ENCODE assay signal across 8 cellular contexts in the genomic region with DNA sequence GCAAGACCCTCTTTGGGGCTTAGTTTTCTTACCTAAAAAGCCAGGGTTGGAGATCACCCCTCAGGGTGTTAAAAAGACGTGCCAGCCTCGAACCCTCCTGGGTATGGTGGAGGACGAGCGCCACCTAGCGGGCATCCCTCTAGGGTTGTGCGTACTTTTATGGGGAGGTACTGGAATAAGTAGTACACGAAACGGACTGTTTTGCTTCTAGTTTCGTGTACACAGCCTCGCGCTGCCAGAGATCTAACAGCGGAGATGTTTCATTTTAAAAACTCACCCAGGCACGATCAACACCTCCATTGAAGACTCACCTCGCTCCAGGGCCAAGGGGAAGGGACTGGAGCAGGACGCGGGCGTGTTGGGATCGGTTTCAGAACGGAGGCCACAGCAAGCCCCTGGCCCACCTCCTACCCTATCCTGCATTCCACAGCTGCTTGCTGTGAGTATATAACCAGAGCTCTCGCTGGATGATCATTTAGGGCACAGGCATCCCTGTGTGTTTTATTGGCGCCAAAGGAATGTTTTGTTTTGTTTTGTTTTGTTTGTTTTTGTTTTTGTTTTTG. TPM values are rescaled to one million over a fixed set of nuclear protein-coding genes. Genes with fewer than 3 reads are reported as not detected.
DNase-seq lines count a peak whose midpoint lies in the region; ATAC-seq and TF ChIP-seq lines count a peak whose summit lies in the region.

No MANE protein-coding gene starts in this region.

- H3K9me3 ChIP-seq in HUES64 (ENCODE audit: insufficient read depth, low read depth, low read length) (no peaks in the 10 kb centered on the region), OCI-LY3 (ENCODE audit: insufficient read depth, low read length) (peaks cover 10% of the 10 kb centered on the region)

- H3K4me2 ChIP-seq in OCI-LY3 (ENCODE audit: low read length): peak overlapping the region; percentile 94

- H3K9ac ChIP-seq in HUES64 (ENCODE audit: low read depth, low read length) (peak overlapping the region; percentile 48; the same call in 1 of the 2 replicates), OCI-LY3 (ENCODE audit: low read length) (peak overlapping the region; percentile 82)

- H3K36me3 ChIP-seq in HUES64 (ENCODE audit: insufficient read depth, low read length) (no peaks in the 10 kb centered on the region), OCI-LY3 (replicated peaks; ENCODE audit: low read depth, low read length) (peaks cover 11% of the 10 kb centered on the region)

- 2% methylated on average over 21 of the region's 21 CpGs for WGBS in HUES64

- H3K9me3 Mint-ChIP-seq in naive B cell: peaks cover 0 to 40% (median 17%) of the 10 kb centered on the region in 7 donors
- H3K9me3 Mint-ChIP-seq in stimulated activated effector memory CD8-positive, alpha-beta T cell treated with anti-CD3 and anti-CD28 coated beads, Interleukin-12 subunit alpha, Interleukin-12 subunit beta, amount 100 ng/mL, for 72 hours: no peaks in the 10 kb centered on the region

- peak; percentile 18 for DNase-seq in DMS 273 treated with DMSO at 0.1 percent for 48 hours (lab: John Stamatoyannopoulos, UW)
- DNase-seq in activated T-cell treated with anti-CD3 and anti-CD28 coated beads for 24 hours (ENCODE audit: low read depth): peak; percentile 80
- peak; percentile 64 for DNase-seq in naive B cell
- DNase-seq in stimulated activated effector memory CD8-positive, alpha-beta T cell treated with anti-CD3 and anti-CD28 coated beads, Interleukin-12 subunit alpha, Interleukin-12 subunit beta, amount 100 ng/mL, for 72 hours (ENCODE audit: low spot score in 2 of 2): peak; percentile 78 to 91

- H3K27ac ChIP-seq in HUES64 (ENCODE audit: low read depth, low read length): no peak overlapping the region
- peak overlapping the region; percentile 38 for H3K27ac ChIP-seq in OCI-LY3 (ENCODE audit: low read length)

- H3K4me1 ChIP-seq in HUES64 (ENCODE audit: insufficient read depth, low read length) (peaks cover 8% of the 10 kb centered on the region), OCI-LY3 (ENCODE audit: low read length) (peaks cover 18% of the 10 kb centered on the region)

- peaks cover 61% of the 10 kb centered on the region for H3K27me3 ChIP-seq in HUES64 (ENCODE audit: insufficient read depth, low read length)
- no peaks in the 10 kb centered on the region for H3K27me3 ChIP-seq in OCI-LY3 (ENCODE audit: low read depth, low read length)

- peaks cover 60 to 83% (median 76%) of the 10 kb centered on the region in 3 donors for H3K27me3 Mint-ChIP-seq in naive B cell

- H3K4me1 Mint-ChIP-seq in naive B cell: peaks cover 24 to 31% (median 31%) of the 10 kb centered on the region in 3 donors
- H3K4me1 Mint-ChIP-seq in stimulated activated effector memory CD8-positive, alpha-beta T cell treated with anti-CD3 and anti-CD28 coated beads, Interleukin-12 subunit alpha, Interleukin-12 subunit beta, amount 100 ng/mL, for 72 hours: peaks cover 28% of the 10 kb centered on the region

- H3K4me3 Mint-ChIP-seq in naive B cell: peak overlapping the region; percentile 51 to 89 (median 76)
- H3K4me3 Mint-ChIP-seq in stimulated activated effector memory CD8-positive, alpha-beta T cell treated with anti-CD3 and anti-CD28 coated beads, Interleukin-12 subunit alpha, Interleukin-12 subunit beta, amount 100 ng/mL, for 72 hours: peak overlapping the region; percentile 58

- TF ChIP-seq CTCF in OCI-LY3 (IDR thresholded peaks at IDR 0.05; ENCODE audit: low read depth, low read length): peak; percentile 92

- H3K36me3 Mint-ChIP-seq in naive B cell: peaks cover 0 to 13% of the 10 kb centered on the region in 2 donors
- peaks cover 16% of the 10 kb centered on the region for H3K36me3 Mint-ChIP-seq in stimulated activated effector memory CD8-positive, alpha-beta T cell treated with anti-CD3 and anti-CD28 coated beads, Interleukin-12 subunit alpha, Interleukin-12 subunit beta, amount 100 ng/mL, for 72 hours

- H3K4me3 ChIP-seq in HUES64 (ENCODE audit: low read length) (peak overlapping the region; percentile 57), OCI-LY3 (ENCODE audit: low read length) (peak overlapping the region; percentile 95)

- peak overlapping the region; percentile 90 for H2AFZ ChIP-seq in OCI-LY3 (ENCODE audit: low read depth, low read length)

- H4K20me1 ChIP-seq in OCI-LY3 (ENCODE audit: insufficient read depth, low read length): no peaks in the 10 kb centered on the region

- peak overlapping the region in 2 of 6 donors; percentile 14 to 53 for H3K27ac Mint-ChIP-seq in naive B cell
- no peak overlapping the region for H3K27ac Mint-ChIP-seq in stimulated activated effector memory CD8-positive, alpha-beta T cell treated with anti-CD3 and anti-CD28 coated beads, Interleukin-12 subunit alpha, Interleukin-12 subunit beta, amount 100 ng/mL, for 72 hours

- no peaks in the 10 kb centered on the region for H3K79me2 ChIP-seq in OCI-LY3 (ENCODE audit: low read length)

- peak; percentile 79 for ATAC-seq in GM21528 (IDR thresholded peaks at IDR 0.05; ENCODE audit: low FRiP score, unreplicated experiment)
- ATAC-seq in esophagus mucosa: peak; percentile 79
- peak; percentile 52 to 64 for ATAC-seq in naive B cell (ENCODE audit: low read depth in 2 of 2)
- ATAC-seq in stimulated activated effector memory CD8-positive, alpha-beta T cell treated with anti-CD3 and anti-CD28 coated beads, Interleukin-12 subunit alpha, Interleukin-12 subunit beta, amount 100 ng/mL, for 72 hours: peak; percentile 81

RNA-seq across cellular contexts. Expression of a gene that starts 4.8 kb away (rescaled TPM):
- polyA plus RNA-seq in HUES64 (2013, experiment 1 of 2): 1.6 TPM
- polyA plus RNA-seq in HUES64 (2013, experiment 2 of 2): 1.9 TPM
- not detected for total RNA-seq in esophagus mucosa
- polyA plus RNA-seq in naive B cell (ENCODE audit: low read depth in 6 of 6): not detected

Comparison
In these comparisons a context has a peak if more than half of its experiments do, and no peak if none do; other contexts are left out.
1. DNase-seq: peak in every context shown above with its lines; median percentile 84 in stimulated activated effector memory CD8-positive, alpha-beta T cell treated with anti-CD3 and anti-CD28 coated beads, Interleukin-12 subunit alpha, Interleukin-12 subunit beta, amount 100 ng/mL, for 72 hours; 80 in activated T-cell treated with anti-CD3 and anti-CD28 coated beads for 24 hours; 64 in naive B cell; 18 in DMS 273 treated with DMSO at 0.1 percent for 48 hours.